ENCODE assay signal across 11 cellular contexts in genomic region chr6:10402648-10403311, GRCh38. TPM values are rescaled to one million over a fixed set of nuclear protein-coding genes. Genes with fewer than 3 reads are reported as not detected.
DNase-seq lines count a peak whose midpoint lies in the region; ATAC-seq and TF ChIP-seq lines count a peak whose summit lies in the region.
"Had no signal": no experiment of that assay in that cellular context is flagged by ENCODE, and none has a peak within 500 bp of the region (broad histone marks: within the 10 kb centered on the region; RNA-seq: fewer than 3 reads in every experiment).

No MANE protein-coding gene starts in this region.

- H3K4me3 Mint-ChIP-seq in activated T-cell treated with anti-CD3 and anti-CD28 coated beads, Interleukin-2, amount 50 U/mL, for 4 hours, result peak overlapping the region; percentile 74
- H3K4me3 Mint-ChIP-seq in stimulated activated memory B cell treated with anti-CD40 and anti-IgM and Interleukin-4, amounts not matched to agents 10 μg/mL and 1 μg/mL and 100 μg/mL, for 72 hours, result peak overlapping the region; percentile 31

- H3K4me2 ChIP-seq in PC-9, result peak overlapping the region; percentile 99

- peaks cover 10% of the 10 kb centered on the region for H3K4me1 Mint-ChIP-seq in activated T-cell treated with anti-CD3 and anti-CD28 coated beads, Interleukin-2, amount 50 U/mL, for 4 hours (ENCODE audit: low read depth)
- H3K4me1 Mint-ChIP-seq in stimulated activated memory B cell treated with anti-CD40 and anti-IgM and Interleukin-4, amounts not matched to agents 10 μg/mL and 1 μg/mL and 100 μg/mL, for 72 hours, result no peaks in the 10 kb centered on the region

- CTCF ChIA-PET in PC-9 (lab: Charles Lee), result no interaction called here

- H3K27me3 Mint-ChIP-seq in activated T-cell treated with anti-CD3 and anti-CD28 coated beads, Interleukin-2, amount 50 U/mL, for 4 hours (ENCODE audit: low read depth), result peaks cover 66% of the 10 kb centered on the region
- peaks cover 66% of the 10 kb centered on the region for H3K27me3 Mint-ChIP-seq in stimulated activated memory B cell treated with anti-CD40 and anti-IgM and Interleukin-4, amounts not matched to agents 10 μg/mL and 1 μg/mL and 100 μg/mL, for 72 hours

- no peak for ATAC-seq in activated T-cell treated with anti-CD3 and anti-CD28 coated beads, Interleukin-2, amount 50 U/mL, for 4 hours
- no peak for ATAC-seq in stimulated activated memory B cell treated with anti-CD40 and anti-IgM and Interleukin-4, amounts not matched to agents 10 μg/mL and 1 μg/mL and 100 μg/mL, for 72 hours
- no peak for ATAC-seq in HG03342 (IDR thresholded peaks at IDR 0.05; ENCODE audit: unreplicated experiment)

- no peaks in the 10 kb centered on the region for H3K9me2 ChIP-seq in PC-9 (ENCODE audit: insufficient read depth)

- H2AFZ ChIP-seq in PC-9, result no peak overlapping the region

- peaks cover 54% of the 10 kb centered on the region for H3K79me2 ChIP-seq in PC-9 (ENCODE audit: low read depth)

- TSS peak; percentile 11 for BruUV-seq in PC-9 (replicated peaks; lab: Mats Ljungman, UMichigan)

- TF ChIP-seq CTCF in PC-9 (conservative IDR thresholded peaks at IDR 0.05), result no peak

- H3K4me3 ChIP-seq in PC-9 (peak overlapping the region; percentile 83; the same call in 1 of the 2 replicates), endocrine pancreas (ENCODE audit: control insufficient read depth, insufficient read depth, low read length) (peak overlapping the region; percentile 60)

- intact Hi-C loops in PC-9 (cut with micrococcal nuclease; ENCODE audit: unreplicated experiment), result loop anchor here (5.0 kb wide), 8 partner anchors 55 to 1420 kb away; no protein-coding TSS in a partner anchor

- H3K27me3 ChIP-seq in PC-9 (ENCODE audit: insufficient read depth, low read depth) (no peaks in the 10 kb centered on the region), endocrine pancreas (ENCODE audit: control insufficient read depth, insufficient read depth, low read length) (peaks cover 9% of the 10 kb centered on the region)

- H3K9ac ChIP-seq in endocrine pancreas (ENCODE audit: control insufficient read depth, insufficient read depth, low read length), result no peak overlapping the region

- peaks cover 26% of the 10 kb centered on the region for H3K9me3 Mint-ChIP-seq in activated T-cell treated with anti-CD3 and anti-CD28 coated beads, Interleukin-2, amount 50 U/mL, for 4 hours
- peaks cover 14% of the 10 kb centered on the region for H3K9me3 Mint-ChIP-seq in stimulated activated memory B cell treated with anti-CD40 and anti-IgM and Interleukin-4, amounts not matched to agents 10 μg/mL and 1 μg/mL and 100 μg/mL, for 72 hours

- no peak overlapping the region for H3K27ac Mint-ChIP-seq in stimulated activated memory B cell treated with anti-CD40 and anti-IgM and Interleukin-4, amounts not matched to agents 10 μg/mL and 1 μg/mL and 100 μg/mL, for 72 hours

- no peaks in the 10 kb centered on the region for H3K36me3 Mint-ChIP-seq in activated T-cell treated with anti-CD3 and anti-CD28 coated beads, Interleukin-2, amount 50 U/mL, for 4 hours (ENCODE audit: insufficient read depth)
- H3K36me3 Mint-ChIP-seq in stimulated activated memory B cell treated with anti-CD40 and anti-IgM and Interleukin-4, amounts not matched to agents 10 μg/mL and 1 μg/mL and 100 μg/mL, for 72 hours, result no peaks in the 10 kb centered on the region

- H3F3A ChIP-seq in PC-9 (ENCODE audit: insufficient read depth, low read depth), result peaks cover 34% of the 10 kb centered on the region; the same call in 1 of the 2 replicates

- peak overlapping the region; percentile 98 for H3K27ac ChIP-seq in PC-9
- H3K27ac ChIP-seq: uterus had no signal

- POLR2A ChIA-PET in PC-9 (lab: Charles Lee; ENCODE audit: unreplicated experiment), result no interaction called here

- H3K36me3 ChIP-seq in PC-9 (ENCODE audit: low read depth) (peaks cover 27% of the 10 kb centered on the region), endocrine pancreas (ENCODE audit: control insufficient read depth, insufficient read depth, low read length) (no peaks in the 10 kb centered on the region)
- H3K36me3 ChIP-seq: uterus had no signal

- H4K20me1 ChIP-seq in PC-9 (ENCODE audit: insufficient read depth), result no peaks in the 10 kb centered on the region

- DNase-seq in activated T-cell treated with anti-CD3 and anti-CD28 coated beads, Interleukin-2, amount 50 U/mL, for 4 hours, result no peak
- DNase-seq in activated T-cell treated with anti-CD3 and anti-CD28 coated beads, Interleukin-2, amount 50 U/mL, for 1 hour, result no peak
- no peak for DNase-seq in PC-9
- DNase-seq in NCI-H2029 (lab: John Stamatoyannopoulos, UW), result no peak
- DNase-seq in HK-2 (ENCODE audit: unreplicated experiment), result no peak
- DNase-seq: anterior cingulate cortex, NCI-H748 treated with DMSO at 0.1 percent for 48 hours, uterus had no signal

- H3K9me3 ChIP-seq in PC-9 (ENCODE audit: insufficient read depth, low read depth) (no peaks in the 10 kb centered on the region), endocrine pancreas (ENCODE audit: control insufficient read depth, low read length) (no peaks in the 10 kb centered on the region)
- H3K9me3 ChIP-seq: uterus had no signal

- H3K4me1 ChIP-seq in PC-9 (replicated peaks; ENCODE audit: insufficient read depth), result peaks cover 59% of the 10 kb centered on the region
- no peaks in the 10 kb centered on the region for H3K4me1 ChIP-seq in endocrine pancreas (ENCODE audit: control insufficient read depth, insufficient read depth, low read length)

RNA-seq across cellular contexts. Expression of gene TFAP2A, which starts 12.1 kb away (rescaled TPM):
- total RNA-seq in activated T-cell treated with anti-CD3 and anti-CD28 coated beads, Interleukin-2, amount 50 U/mL, for 4 hours, result under 1 TPM in 1 of 3 donors, not detected in 2; 0.11 TPM
- total RNA-seq in PC-9 (2021), result 37.0 and 43.8 TPM in 2 replicates

Comparison
In these comparisons a context has a peak if more than half of its experiments do, and no peak if none do; other contexts are left out.
1. RNA of gene TFAP2A, which starts 12.1 kb away (total RNA-seq): 37.0 to 43.8 TPM in PC-9; 0.11 TPM in activated T-cell treated with anti-CD3 and anti-CD28 coated beads, Interleukin-2, amount 50 U/mL, for 4 hours; every median in the first group is over 10 times any median in the second.